Comparison of ENCODE assay signal across 1 cellular context in genomic region chr20:3889489-3890409, GRCh38.
TF ChIP-seq lines count a peak whose summit lies in the region.

No MANE protein-coding gene starts in this region.

TF ChIP-seq in WTC11, 78 proteins besides CTCF, POLR2A, EP300 and RAD21 (continued from another document):
- TF ChIP-seq, protein P1, sequence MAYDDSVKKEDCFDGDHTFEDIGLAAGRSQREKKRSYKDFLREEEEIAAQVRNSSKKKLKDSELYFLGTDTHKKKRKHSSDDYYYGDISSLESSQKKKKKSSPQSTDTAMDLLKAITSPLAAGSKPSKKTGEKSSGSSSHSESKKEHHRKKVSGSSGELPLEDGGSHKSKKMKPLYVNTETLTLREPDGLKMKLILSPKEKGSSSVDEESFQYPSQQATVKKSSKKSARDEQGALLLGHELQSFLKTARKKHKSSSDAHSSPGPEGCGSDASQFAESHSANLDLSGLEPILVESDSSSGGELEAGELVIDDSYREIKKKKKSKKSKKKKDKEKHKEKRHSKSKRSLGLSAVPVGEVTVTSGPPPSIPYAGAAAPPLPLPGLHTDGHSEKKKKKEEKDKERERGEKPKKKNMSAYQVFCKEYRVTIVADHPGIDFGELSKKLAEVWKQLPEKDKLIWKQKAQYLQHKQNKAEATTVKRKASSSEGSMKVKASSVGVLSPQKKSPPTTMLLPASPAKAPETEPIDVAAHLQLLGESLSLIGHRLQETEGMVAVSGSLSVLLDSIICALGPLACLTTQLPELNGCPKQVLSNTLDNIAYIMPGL (CRISPR knock-in tag; IDR thresholded peaks at IDR 0.05): 0 out of 2 replicates have a peak, but pooled peaks have one; percentile 0
- TF ChIP-seq, protein P2, sequence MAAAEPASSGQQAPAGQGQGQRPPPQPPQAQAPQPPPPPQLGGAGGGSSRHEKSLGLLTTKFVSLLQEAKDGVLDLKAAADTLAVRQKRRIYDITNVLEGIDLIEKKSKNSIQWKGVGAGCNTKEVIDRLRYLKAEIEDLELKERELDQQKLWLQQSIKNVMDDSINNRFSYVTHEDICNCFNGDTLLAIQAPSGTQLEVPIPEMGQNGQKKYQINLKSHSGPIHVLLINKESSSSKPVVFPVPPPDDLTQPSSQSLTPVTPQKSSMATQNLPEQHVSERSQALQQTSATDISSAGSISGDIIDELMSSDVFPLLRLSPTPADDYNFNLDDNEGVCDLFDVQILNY (CRISPR knock-in tag; IDR thresholded peaks at IDR 0.05): peak; percentile 70
- TF ChIP-seq FOXP1 (CRISPR knock-in tag; IDR thresholded peaks at IDR 0.05; ENCODE audit: borderline replicate concordance): 0 out of 2 replicates have a peak, but pooled peaks have one; percentile 68
- TF ChIP-seq, protein P3, sequence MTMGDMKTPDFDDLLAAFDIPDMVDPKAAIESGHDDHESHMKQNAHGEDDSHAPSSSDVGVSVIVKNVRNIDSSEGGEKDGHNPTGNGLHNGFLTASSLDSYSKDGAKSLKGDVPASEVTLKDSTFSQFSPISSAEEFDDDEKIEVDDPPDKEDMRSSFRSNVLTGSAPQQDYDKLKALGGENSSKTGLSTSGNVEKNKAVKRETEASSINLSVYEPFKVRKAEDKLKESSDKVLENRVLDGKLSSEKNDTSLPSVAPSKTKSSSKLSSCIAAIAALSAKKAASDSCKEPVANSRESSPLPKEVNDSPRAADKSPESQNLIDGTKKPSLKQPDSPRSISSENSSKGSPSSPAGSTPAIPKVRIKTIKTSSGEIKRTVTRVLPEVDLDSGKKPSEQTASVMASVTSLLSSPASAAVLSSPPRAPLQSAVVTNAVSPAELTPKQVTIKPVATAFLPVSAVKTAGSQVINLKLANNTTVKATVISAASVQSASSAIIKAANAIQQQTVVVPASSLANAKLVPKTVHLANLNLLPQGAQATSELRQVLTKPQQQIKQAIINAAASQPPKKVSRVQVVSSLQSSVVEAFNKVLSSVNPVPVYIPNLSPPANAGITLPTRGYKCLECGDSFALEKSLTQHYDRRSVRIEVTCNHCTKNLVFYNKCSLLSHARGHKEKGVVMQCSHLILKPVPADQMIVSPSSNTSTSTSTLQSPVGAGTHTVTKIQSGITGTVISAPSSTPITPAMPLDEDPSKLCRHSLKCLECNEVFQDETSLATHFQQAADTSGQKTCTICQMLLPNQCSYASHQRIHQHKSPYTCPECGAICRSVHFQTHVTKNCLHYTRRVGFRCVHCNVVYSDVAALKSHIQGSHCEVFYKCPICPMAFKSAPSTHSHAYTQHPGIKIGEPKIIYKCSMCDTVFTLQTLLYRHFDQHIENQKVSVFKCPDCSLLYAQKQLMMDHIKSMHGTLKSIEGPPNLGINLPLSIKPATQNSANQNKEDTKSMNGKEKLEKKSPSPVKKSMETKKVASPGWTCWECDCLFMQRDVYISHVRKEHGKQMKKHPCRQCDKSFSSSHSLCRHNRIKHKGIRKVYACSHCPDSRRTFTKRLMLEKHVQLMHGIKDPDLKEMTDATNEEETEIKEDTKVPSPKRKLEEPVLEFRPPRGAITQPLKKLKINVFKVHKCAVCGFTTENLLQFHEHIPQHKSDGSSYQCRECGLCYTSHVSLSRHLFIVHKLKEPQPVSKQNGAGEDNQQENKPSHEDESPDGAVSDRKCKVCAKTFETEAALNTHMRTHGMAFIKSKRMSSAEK (CRISPR knock-in tag; IDR thresholded peaks at IDR 0.05; ENCODE audit: borderline replicate concordance): no peak
- TF ChIP-seq MYBL2 (CRISPR knock-in tag; IDR thresholded peaks at IDR 0.05): peak; percentile 5; the same call in 1 of the 2 replicates
- TF ChIP-seq SOX15 (CRISPR knock-in tag; IDR thresholded peaks at IDR 0.05): no peak
- TF ChIP-seq, protein P4, sequence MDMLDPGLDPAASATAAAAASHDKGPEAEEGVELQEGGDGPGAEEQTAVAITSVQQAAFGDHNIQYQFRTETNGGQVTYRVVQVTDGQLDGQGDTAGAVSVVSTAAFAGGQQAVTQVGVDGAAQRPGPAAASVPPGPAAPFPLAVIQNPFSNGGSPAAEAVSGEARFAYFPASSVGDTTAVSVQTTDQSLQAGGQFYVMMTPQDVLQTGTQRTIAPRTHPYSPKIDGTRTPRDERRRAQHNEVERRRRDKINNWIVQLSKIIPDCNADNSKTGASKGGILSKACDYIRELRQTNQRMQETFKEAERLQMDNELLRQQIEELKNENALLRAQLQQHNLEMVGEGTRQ (CRISPR knock-in tag; IDR thresholded peaks at IDR 0.05): peak; percentile 55
- TF ChIP-seq RELA (CRISPR knock-in tag; IDR thresholded peaks at IDR 0.05; ENCODE audit: borderline replicate concordance): peak; percentile 65; the same call in 1 of the 2 replicates
- 0 out of 2 replicates have a peak, but pooled peaks have one; percentile 69 for TF ChIP-seq JUN (CRISPR knock-in tag; IDR thresholded peaks at IDR 0.05)
